ENCODE assay signal across 32 cellular contexts in the genomic region with DNA sequence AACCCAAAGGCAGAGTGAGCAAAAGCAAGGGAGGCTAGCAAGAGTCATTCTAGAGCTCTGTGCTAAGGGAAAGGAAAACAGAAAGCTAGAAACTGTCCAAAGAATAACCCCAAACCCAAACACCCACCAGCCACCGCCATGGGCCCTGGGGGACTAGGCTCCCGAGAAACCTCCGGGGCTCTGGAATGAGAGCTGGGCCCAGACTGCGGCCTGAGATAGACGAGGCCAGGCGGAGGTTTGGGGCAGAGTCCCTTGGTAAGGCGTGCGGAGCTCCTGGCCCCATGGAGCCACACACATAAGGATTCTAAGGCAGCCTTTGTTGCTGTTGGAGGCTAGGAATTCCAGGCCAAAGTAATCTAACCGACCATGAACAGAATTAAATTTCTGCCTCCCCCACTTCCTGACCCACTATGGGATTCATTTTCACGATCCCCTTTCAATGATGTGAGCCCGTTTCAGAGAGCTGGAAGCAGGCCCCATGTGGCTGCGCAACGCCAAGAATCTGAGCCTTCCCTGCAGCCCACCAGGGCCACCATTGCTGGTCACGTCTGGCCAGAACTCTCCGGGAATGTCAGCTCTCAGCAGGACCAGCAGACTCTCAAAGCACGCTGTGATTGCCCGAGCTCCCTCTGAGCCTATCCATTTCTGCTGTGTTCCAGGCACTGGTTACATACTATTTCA.
"Had no signal": no experiment of that assay in that cellular context is flagged by ENCODE, and none has a peak within 500 bp of the region (broad histone marks: within the 10 kb centered on the region; RNA-seq: fewer than 3 reads in every experiment).

No MANE protein-coding gene starts in this region.

- FAIRE-seq: astrocyte, bronchial epithelial cell, endometrium, endothelial cell of umbilical vein had no signal

- H3K4me1 ChIP-seq: esophagus squamous epithelium had no signal

- H3K27ac ChIP-seq: brain microvascular endothelial cell, epithelial cell of prostate, esophagus squamous epithelium, gastroesophageal sphincter, WERI-Rb-1 had no signal

- H3K9me3 ChIP-seq: esophagus squamous epithelium, gastroesophageal sphincter had no signal

- H3K27me3 ChIP-seq: brain microvascular endothelial cell, esophagus squamous epithelium, gastroesophageal sphincter had no signal

- H3K4me3 ChIP-seq: esophagus squamous epithelium, gastroesophageal sphincter had no signal

- DNase-seq: activated B cell treated with CpG ODN at 0.5 μM for 24 hours; activated CD4-positive, alpha-beta T cell treated with anti-CD3 and anti-CD28 coated beads for 48 hours; activated CD4-positive, alpha-beta T cell treated with anti-CD3 and anti-CD28 coated beads, Interleukin-2, amount 50 U/mL, for 1 hour; activated CD4-positive, alpha-beta T cell treated with anti-CD3 and anti-CD28 coated beads, Interleukin-2, amount 50 U/mL, for 48 hours; activated CD8-positive, alpha-beta memory T cell treated with anti-CD3 and anti-CD28 coated beads for 24 hours; activated CD8-positive, alpha-beta T cell treated with anti-CD3 and anti-CD28 coated beads for 36 hours; activated effector memory CD4-positive, alpha-beta T cell treated with Interleukin-2 at 50 U/mL for 16 hours; activated gamma-delta T cell treated with Interleukin-2 at 50 U/mL for 16 hours; activated naive CD4-positive, alpha-beta T cell treated with anti-CD3 and anti-CD28 coated beads, Interleukin-2, amount 50 U/mL, for 16 hours; activated naive CD4-positive, alpha-beta T cell treated with Interleukin-2 at 50 U/mL for 16 hours; activated T-cell treated with anti-CD3 and anti-CD28 coated beads, Interleukin-2, amount 50 U/mL, for 4 hours; amniotic stem cell; anterior cingulate cortex; brain microvascular endothelial cell; cortex of kidney; dermis blood vessel endothelial cell; effector CD4-positive, alpha-beta T cell; effector memory CD8-positive, alpha-beta T cell; esophagus squamous epithelium; foreskin melanocyte; T-helper 1 cell; T-helper 17 cell; T1000; WERI-Rb-1 had no signal

- H3K36me3 ChIP-seq: brain microvascular endothelial cell, esophagus squamous epithelium, gastroesophageal sphincter, WERI-Rb-1 had no signal

- ATAC-seq: activated CD4-positive, CD25-positive, alpha-beta regulatory T cell treated with anti-CD3 and anti-CD28 coated beads, Interleukin-2, amount 50 U/mL, for 24 hours; activated CD8-positive, alpha-beta T cell treated with anti-CD3 and anti-CD28 coated beads for 36 hours; activated T-cell treated with anti-CD3 and anti-CD28 coated beads, Interleukin-2, amount 50 U/mL, for 4 hours; activated T-helper 17 cell treated with anti-CD3 and anti-CD28 coated beads, Interleukin-2, amount 50 U/mL, for 72 hours; effector memory CD8-positive, alpha-beta T cell; gastroesophageal sphincter; T-helper 17 cell had no signal
